Comparison of ENCODE assay signal across 25 cellular contexts in the genomic region with DNA sequence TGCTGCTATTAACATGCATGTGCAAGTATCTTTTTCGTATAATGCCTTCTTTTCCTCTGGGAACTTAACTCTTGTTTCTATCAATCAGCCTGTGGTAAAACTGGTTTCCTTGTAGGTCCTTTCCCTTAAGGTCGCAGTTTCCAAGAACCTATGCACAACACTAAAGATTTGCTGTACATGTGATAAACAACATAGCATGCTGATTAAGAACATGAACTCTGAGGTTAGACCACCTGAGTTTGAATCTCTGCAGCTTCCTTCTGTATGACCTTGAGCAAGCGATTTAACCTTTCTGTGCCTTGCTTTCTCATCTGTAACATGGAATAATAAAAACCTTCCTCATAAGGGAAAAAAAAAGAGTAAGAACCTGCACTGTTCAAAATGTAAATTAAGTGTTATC.
"Had no signal": no experiment of that assay in that cellular context is flagged by ENCODE, and none has a peak within 500 bp of the region (broad histone marks: within the 10 kb centered on the region; RNA-seq: fewer than 3 reads in every experiment).

No MANE protein-coding gene starts in this region.

- H3K4me3 Mint-ChIP-seq: dendritic cell treated with granulocyte-macrophage colony-stimulating factor and Interleukin-4, amounts not matched to agents 40 ng/mL and 50 ng/mL, for 4 days; effector memory CD8-positive, alpha-beta T cell; endodermal cell had no signal

- ATAC-seq: effector memory CD8-positive, alpha-beta T cell; esophagus mucosa; foreskin keratinocyte; gastrocnemius medialis; gastroesophageal sphincter; heart right ventricle had no signal

- H3K36me3 ChIP-seq: colonic mucosa, esophagus muscularis mucosa, esophagus squamous epithelium, gastrocnemius medialis, gastroesophageal sphincter, heart left ventricle, heart right ventricle had no signal

- H3K9me3 ChIP-seq: colonic mucosa, esophagus muscularis mucosa, esophagus squamous epithelium, gastrocnemius medialis, gastroesophageal sphincter, heart left ventricle, heart right ventricle had no signal

- H3K27ac Mint-ChIP-seq: dendritic cell treated with granulocyte-macrophage colony-stimulating factor and Interleukin-4, amounts not matched to agents 40 ng/mL and 50 ng/mL, for 4 days; effector memory CD8-positive, alpha-beta T cell; endodermal cell had no signal

- H3K27me3 ChIP-seq: colonic mucosa, dorsolateral prefrontal cortex, esophagus muscularis mucosa, esophagus squamous epithelium, foreskin keratinocyte, gastrocnemius medialis, gastroesophageal sphincter, heart left ventricle, heart right ventricle had no signal

- H3K4me1 ChIP-seq: colonic mucosa, esophagus squamous epithelium, foreskin keratinocyte, gastrocnemius medialis had no signal

- H3K27ac ChIP-seq: colonic mucosa, coronary artery, dorsolateral prefrontal cortex, epithelial cell of prostate, esophagus muscularis mucosa, esophagus squamous epithelium, foreskin keratinocyte, gastrocnemius medialis, gastroesophageal sphincter, heart left ventricle had no signal

- H3K4me3 ChIP-seq: colonic mucosa, coronary artery, dorsolateral prefrontal cortex, esophagus muscularis mucosa, esophagus squamous epithelium, gastrocnemius medialis, gastroesophageal sphincter, heart left ventricle, heart right ventricle had no signal

- H3K9me3 Mint-ChIP-seq: dendritic cell treated with granulocyte-macrophage colony-stimulating factor and Interleukin-4, amounts not matched to agents 40 ng/mL and 50 ng/mL, for 4 days; effector memory CD8-positive, alpha-beta T cell; endodermal cell had no signal

- DNase-seq: colonic mucosa; cortex of kidney; dermis blood vessel endothelial cell; dorsolateral prefrontal cortex; effector CD4-positive, alpha-beta T cell; effector CD8-positive, alpha-beta T cell; effector memory CD4-positive, alpha-beta T cell; effector memory CD8-positive, alpha-beta T cell; endodermal cell; erythroblast; esophagus squamous epithelium; foreskin fibroblast; foreskin keratinocyte; foreskin melanocyte; gastrocnemius medialis; glutamatergic neuron; head of caudate nucleus; heart left ventricle; heart right ventricle had no signal
